21 cellular contexts compared by ENCODE assay signal in the genomic region with DNA sequence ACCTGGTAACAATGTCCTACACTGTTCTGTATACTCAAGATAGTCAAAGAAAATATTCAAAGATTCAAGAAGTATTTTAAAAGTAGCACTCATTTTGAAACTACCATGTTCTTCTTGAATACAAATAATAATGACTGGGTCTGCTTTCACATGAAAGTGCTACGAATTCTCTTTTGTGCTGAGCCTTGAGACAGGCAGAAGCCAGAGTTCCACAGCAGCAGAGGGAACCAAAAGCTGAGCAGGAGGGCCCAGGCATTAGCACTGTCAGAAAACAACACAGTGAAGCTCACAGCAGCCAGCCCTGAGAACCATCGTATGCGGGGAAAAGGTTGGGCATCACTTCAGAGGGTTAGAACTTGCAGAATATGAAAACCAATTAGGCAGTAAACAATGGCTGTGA.
"Had no signal": no experiment of that assay in that cellular context is flagged by ENCODE, and none has a peak within 500 bp of the region (broad histone marks: within the 10 kb centered on the region; RNA-seq: fewer than 3 reads in every experiment).

No MANE protein-coding gene starts in this region.

- H3K9me3 ChIP-seq: heart right ventricle, prostate gland, tibial nerve had no signal

- H3K36me3 ChIP-seq: prostate gland had no signal

- ATAC-seq: activated naive CD8-positive, alpha-beta T cell treated with anti-CD3 and anti-CD28 coated beads, Interleukin-2, amount 50 U/mL, for 24 hours; heart right ventricle; naive thymus-derived CD4-positive, alpha-beta T cell had no signal

- H3K4me3 ChIP-seq: heart right ventricle, lung, neural progenitor cell, prostate gland, tibial nerve had no signal

- H3K27ac Mint-ChIP-seq: activated B cell treated with CpG ODN at 0.5 μM for 24 hours; activated CD4-positive, alpha-beta memory T cell treated with anti-CD3 and anti-CD28 coated beads for 36 hours; activated naive CD8-positive, alpha-beta T cell treated with anti-CD3 and anti-CD28 coated beads, Interleukin-2, amount 50 U/mL, for 24 hours; brain; naive thymus-derived CD4-positive, alpha-beta T cell; neural progenitor cell; stimulated activated naive CD8-positive, alpha-beta T cell treated with anti-CD3 and anti-CD28 coated beads, Interleukin-15, Interleukin-2, amounts not matched to agents 100 ng/mL and 50 ng/mL, for 24 hours; T-helper 1 cell treated with Interleukin-12 subunit alpha and Interleukin-12 subunit beta and Interleukin-4 antibody, amounts not matched to agents 30 μg/mL and 1 μg/mL, for 36 hours had no signal

- H3K27me3 ChIP-seq: heart right ventricle, neural progenitor cell, tibial nerve had no signal

- H3K27ac ChIP-seq: heart right ventricle, neural progenitor cell, prostate gland, tibial nerve had no signal

- H3K4me1 ChIP-seq: heart right ventricle, neural progenitor cell, prostate gland, tibial nerve had no signal

- H3K4me2 ChIP-seq: neural progenitor cell had no signal

- DNase-seq: activated B cell treated with CpG ODN at 0.5 μM for 24 hours; activated CD4-positive, alpha-beta memory T cell treated with anti-CD3 and anti-CD28 coated beads for 36 hours; activated CD4-positive, alpha-beta T cell treated with anti-CD3 and anti-CD28 coated beads for 4 hours; activated gamma-delta T cell; activated naive CD4-positive, alpha-beta T cell treated with anti-CD3 and anti-CD28 coated beads, Interleukin-2, amount 50 U/mL, for 16 hours; activated naive CD8-positive, alpha-beta T cell treated with anti-CD3 and anti-CD28 coated beads, Interleukin-2, amount 50 U/mL, for 24 hours; effector CD8-positive, alpha-beta T cell; erythroblast; foreskin fibroblast; heart right ventricle; kidney; naive thymus-derived CD4-positive, alpha-beta T cell; stimulated activated CD4-positive, alpha-beta T cell treated with anti-CD3 and anti-CD28 coated beads, Interleukin-4, amount 100 ng/mL, for 24 hours; T1000 had no signal

- H3K27me3 Mint-ChIP-seq: activated B cell treated with CpG ODN at 0.5 μM for 24 hours; activated CD4-positive, alpha-beta memory T cell treated with anti-CD3 and anti-CD28 coated beads for 36 hours; activated naive CD8-positive, alpha-beta T cell treated with anti-CD3 and anti-CD28 coated beads, Interleukin-2, amount 50 U/mL, for 24 hours; brain; naive thymus-derived CD4-positive, alpha-beta T cell; stimulated activated naive CD8-positive, alpha-beta T cell treated with anti-CD3 and anti-CD28 coated beads, Interleukin-15, Interleukin-2, amounts not matched to agents 100 ng/mL and 50 ng/mL, for 24 hours had no signal

- H3K4me3 Mint-ChIP-seq: activated B cell treated with CpG ODN at 0.5 μM for 24 hours; activated CD4-positive, alpha-beta memory T cell treated with anti-CD3 and anti-CD28 coated beads for 36 hours; activated naive CD8-positive, alpha-beta T cell treated with anti-CD3 and anti-CD28 coated beads, Interleukin-2, amount 50 U/mL, for 24 hours; brain; naive thymus-derived CD4-positive, alpha-beta T cell; neural progenitor cell; stimulated activated naive CD8-positive, alpha-beta T cell treated with anti-CD3 and anti-CD28 coated beads, Interleukin-15, Interleukin-2, amounts not matched to agents 100 ng/mL and 50 ng/mL, for 24 hours; T-helper 1 cell treated with Interleukin-12 subunit alpha and Interleukin-12 subunit beta and Interleukin-4 antibody, amounts not matched to agents 30 μg/mL and 1 μg/mL, for 36 hours had no signal

- H2AFZ ChIP-seq: neural progenitor cell had no signal

- H3K4me1 Mint-ChIP-seq: brain, neural progenitor cell had no signal

- H3K9me3 Mint-ChIP-seq: activated B cell treated with CpG ODN at 0.5 μM for 24 hours; activated CD4-positive, alpha-beta memory T cell treated with anti-CD3 and anti-CD28 coated beads for 36 hours; activated naive CD8-positive, alpha-beta T cell treated with anti-CD3 and anti-CD28 coated beads, Interleukin-2, amount 50 U/mL, for 24 hours; brain; naive thymus-derived CD4-positive, alpha-beta T cell; neural progenitor cell; stimulated activated naive CD8-positive, alpha-beta T cell treated with anti-CD3 and anti-CD28 coated beads, Interleukin-15, Interleukin-2, amounts not matched to agents 100 ng/mL and 50 ng/mL, for 24 hours; T-helper 1 cell treated with Interleukin-12 subunit alpha and Interleukin-12 subunit beta and Interleukin-4 antibody, amounts not matched to agents 30 μg/mL and 1 μg/mL, for 36 hours had no signal
